16 cellular contexts compared by ENCODE assay signal in the genomic region with DNA sequence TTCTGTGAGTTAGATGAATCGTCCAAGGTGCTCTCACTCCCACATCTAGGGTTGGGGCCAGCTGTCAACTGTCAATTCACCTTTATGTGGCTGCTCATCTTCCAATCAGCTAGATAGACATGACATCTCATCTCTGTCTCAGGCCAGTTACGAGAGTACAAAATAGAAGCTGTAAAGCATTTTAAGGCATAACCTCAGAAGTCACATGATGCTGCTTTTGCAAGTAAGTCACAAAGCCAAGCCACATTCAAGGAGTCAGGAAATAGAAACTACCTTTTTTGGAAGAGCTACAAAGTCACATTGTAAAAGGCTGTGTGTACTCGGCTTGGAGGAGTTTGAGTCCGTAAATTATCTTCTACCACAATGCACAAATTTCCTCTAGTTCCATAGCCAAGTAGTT. TPM values are rescaled to one million over a fixed set of nuclear protein-coding genes. Genes with fewer than 3 reads are reported as not detected.
DNase-seq lines count a peak whose midpoint lies in the region; ATAC-seq lines count a peak whose summit lies in the region.
"Had no signal": no experiment of that assay in that cellular context is flagged by ENCODE, and none has a peak within 500 bp of the region (broad histone marks: within the 10 kb centered on the region; RNA-seq: fewer than 3 reads in every experiment).

No MANE protein-coding gene starts in this region.

- H3K4me3 ChIP-seq in CD8-positive, alpha-beta memory T cell (ENCODE audit: low read length), result peak overlapping the region; percentile 44
- H3K4me3 ChIP-seq: left lung, transverse colon had no signal

- ATAC-seq in GM18502 (IDR thresholded peaks at IDR 0.05; ENCODE audit: poor library complexity, unreplicated experiment) (no peak), HG02938 (IDR thresholded peaks at IDR 0.05; ENCODE audit: unreplicated experiment) (no peak), GM21515 (IDR thresholded peaks at IDR 0.05; ENCODE audit: unreplicated experiment) (no peak)
- ATAC-seq: left lung had no signal

- CTCF ChIA-PET in CD8-positive, alpha-beta memory T cell (lab: Charles Lee), result interaction anchor here (0.9 to 2.2 kb wide), 5 partner anchors 20 to 165 kb away, joined by 3 to 20 read pairs (median 5); partner anchors contain the start of gene CCR5

- peaks cover 14 to 26% (median 21%) of the 10 kb centered on the region in 3 donors for H3K4me1 Mint-ChIP-seq in CD8-positive, alpha-beta memory T cell

- H3K27me3 Mint-ChIP-seq in CD8-positive, alpha-beta memory T cell, result no peaks in the 10 kb centered on the region

- H3K27ac Mint-ChIP-seq in CD8-positive, alpha-beta memory T cell, result no peak overlapping the region
- H3K27ac Mint-ChIP-seq: brain had no signal

- H3K9me3 Mint-ChIP-seq in CD8-positive, alpha-beta memory T cell, result no peaks in the 10 kb centered on the region

- H3K4me3 Mint-ChIP-seq in CD8-positive, alpha-beta memory T cell, result no peak overlapping the region
- H3K4me3 Mint-ChIP-seq: brain had no signal

- POLR2A ChIA-PET in CD8-positive, alpha-beta memory T cell (lab: Charles Lee), result interaction anchor here (2.0 kb wide), 1 partner anchor 156 kb away, joined by 5 read pairs; no protein-coding TSS in a partner anchor

- no peaks in the 10 kb centered on the region for H3K36me3 Mint-ChIP-seq in CD8-positive, alpha-beta memory T cell
- H3K36me3 Mint-ChIP-seq: brain had no signal

- no peak overlapping the region for H3K27ac ChIP-seq in CD8-positive, alpha-beta memory T cell (ENCODE audit: low read depth, low read length)

- peaks cover 30% of the 10 kb centered on the region for H3K4me1 ChIP-seq in CD8-positive, alpha-beta memory T cell (ENCODE audit: insufficient read depth, low read length)

- no peaks in the 10 kb centered on the region for H3K27me3 ChIP-seq in CD8-positive, alpha-beta memory T cell (ENCODE audit: insufficient read depth, low read length, poor library complexity, severe bottlenecking)
- H3K27me3 ChIP-seq: left lung had no signal

- no peaks in the 10 kb centered on the region for H3K9me3 ChIP-seq in CD8-positive, alpha-beta memory T cell (ENCODE audit: low read length)
- H3K9me3 ChIP-seq: left lung, transverse colon had no signal

- peak in 2 of 5 donors; percentile 36 to 37 for DNase-seq in CD8-positive, alpha-beta memory T cell
- peak; percentile 66 to 78 for DNase-seq in Kasumi-1 (lab: John Stamatoyannopoulos, UW)
- DNase-seq in SKM-1 treated with dmso at 0.1 percent for 144 hours (lab: John Stamatoyannopoulos, UW; ENCODE audit: unreplicated experiment), result peak; percentile 53
- DNase-seq in medulla oblongata (ENCODE audit: extremely low spot score), result peak; percentile 68
- no peak for DNase-seq in NCI-H1436 (lab: John Stamatoyannopoulos, UW)
- DNase-seq: activated CD4-positive, CD25-positive, alpha-beta regulatory T cell; activated effector memory CD4-positive, alpha-beta T cell treated with anti-CD3 and anti-CD28 coated beads, Interleukin-2, amount 50 U/mL, for 16 hours; left lung; NCI-H1105; transverse colon had no signal

- no peaks in the 10 kb centered on the region for H3K36me3 ChIP-seq in CD8-positive, alpha-beta memory T cell (ENCODE audit: insufficient read depth, low read length)
- H3K36me3 ChIP-seq: left lung, transverse colon had no signal

RNA-seq across cellular contexts. Expression of gene CCR1, which starts 5.1 kb away (rescaled TPM):
- total RNA-seq in CD8-positive, alpha-beta memory T cell, result 1 to 10 TPM; 1.5 to 1.8 TPM
- polyA plus RNA-seq in CD8-positive, alpha-beta memory T cell, result 10.8 TPM
- total RNA-seq: Daoy had no signal
- polyA plus RNA-seq: BJ had no signal

RNA-seq across cellular contexts. Expression of gene CCR3, which starts 29.1 kb away (rescaled TPM):
- not detected for total RNA-seq in CD8-positive, alpha-beta memory T cell
- polyA plus RNA-seq in CD8-positive, alpha-beta memory T cell, result 0.22 TPM
- total RNA-seq: Daoy, transverse colon had no signal
- polyA plus RNA-seq: BJ had no signal
